8 cellular contexts compared by ENCODE assay signal in genomic region chr16:57736419-57737281, GRCh38. TPM values are rescaled to one million over a fixed set of nuclear protein-coding genes. Genes with fewer than 3 reads are reported as not detected.
A peak's percentile ranks its signal among the peaks of the same experiment; 100 is the strongest.
DNase-seq lines count a peak whose midpoint lies in the region; ATAC-seq, FAIRE-seq and TF ChIP-seq lines count a peak whose summit lies in the region.

No MANE protein-coding gene starts in this region.

- no peaks in the 10 kb centered on the region for H3K36me3 ChIP-seq in CD8-positive, alpha-beta T cell (ENCODE audit: insufficient read depth, low read length)

- peaks cover 30% of the 10 kb centered on the region for H3K4me1 Mint-ChIP-seq in CD8-positive, alpha-beta T cell (ENCODE audit: low read depth)

- no peak for TF ChIP-seq CTCF in CD8-positive, alpha-beta T cell (IDR thresholded peaks at IDR 0.05)

- POLR2A ChIA-PET in CD8-positive, alpha-beta T cell (lab: Charles Lee): interaction anchor here (0.9 to 1.9 kb wide), 7 partner anchors 12 to 274 kb away, joined by 3 to 7 read pairs (median 4); partner anchors contain the start of genes POLR2C and ZNF319

- peaks cover 15% of the 10 kb centered on the region for H3K36me3 Mint-ChIP-seq in CD8-positive, alpha-beta T cell

- peak in 5 of 7 experiments; percentile 34 to 65 (median 54) for DNase-seq in CD8-positive, alpha-beta T cell
- peak; percentile 42 for DNase-seq in HTR-8/SVneo (ENCODE audit: insufficient read length, low spot score)
- DNase-seq in SHP77 treated with DMSO at 0.1 percent for 48 hours (lab: John Stamatoyannopoulos, UW): peak; percentile 48
- DNase-seq in amygdala (lab: John Stamatoyannopoulos, UW): peak in 31 of 56 donors; percentile 10 to 63 (median 31)
- peak; percentile 81 for DNase-seq in hepatic stellate cell (ENCODE audit: low spot score)
- DNase-seq in pulmonary artery endothelial cell (ENCODE audit: low read depth, low spot score): peak; percentile 36
- no peak for DNase-seq in middle frontal gyrus (ENCODE audit: extremely low spot score, low spot score)

- no peaks in the 10 kb centered on the region for H3K27me3 ChIP-seq in CD8-positive, alpha-beta T cell (ENCODE audit: insufficient read depth, low read length)

- intact Hi-C loops in CD8-positive, alpha-beta T cell (cut with DNase I, micrococcal nuclease): loop anchor here (5.0 to 10.0 kb wide), 11 partner anchors 76 to 1312 kb away; partner anchors contain the start of genes AMFR (in 1 of the 2), CCDC102A (in 1 of the 2), CFAP20 (in 1 of the 2) and CSNK2A2 (in 1 of the 2)

- H3K9me3 Mint-ChIP-seq in CD8-positive, alpha-beta T cell: peaks cover 9% of the 10 kb centered on the region

- H3K9me3 ChIP-seq in CD8-positive, alpha-beta T cell (ENCODE audit: low read length): peaks cover 4% of the 10 kb centered on the region

- CTCF ChIA-PET in CD8-positive, alpha-beta T cell (lab: Charles Lee): interaction anchor here (0.5 to 3.3 kb wide), 8 partner anchors 20 to 551 kb away, joined by 3 to 17 read pairs (median 4); partner anchors contain the start of genes PSME3IP1 and RSPRY1

- peak; percentile 57 for FAIRE-seq in HTR-8/SVneo (lab: Jason Lieb, UNC)

- peak overlapping the region; percentile 97 for H3K27ac Mint-ChIP-seq in CD8-positive, alpha-beta T cell

- H3K27me3 Mint-ChIP-seq in CD8-positive, alpha-beta T cell (ENCODE audit: low read depth): no peaks in the 10 kb centered on the region

- H3K4me1 ChIP-seq in CD8-positive, alpha-beta T cell (ENCODE audit: insufficient read depth, low read length): peaks cover 21% of the 10 kb centered on the region

- ATAC-seq in CD8-positive, alpha-beta T cell: no peak
- no peak for ATAC-seq in HG02678 (IDR thresholded peaks at IDR 0.05; ENCODE audit: unreplicated experiment)

- peak overlapping the region; percentile 84 for H3K4me3 ChIP-seq in CD8-positive, alpha-beta T cell (ENCODE audit: low read depth, low read length)

- H3K27ac ChIP-seq in CD8-positive, alpha-beta T cell (ENCODE audit: low read depth, low read length): peak overlapping the region; percentile 72

- peak overlapping the region; percentile 94 for H3K4me3 Mint-ChIP-seq in CD8-positive, alpha-beta T cell

RNA-seq across cellular contexts. Expression of gene KATNB1, which starts 1.1 kb away (rescaled TPM):
- 10 to 100 TPM; 15.0 to 17.5 TPM for total RNA-seq in CD8-positive, alpha-beta T cell
- 25.4 and 40.2 TPM in 2 replicates for total RNA-seq in pulmonary artery endothelial cell

RNA-seq across cellular contexts. Expression of gene DRC7, which starts 42.0 kb away (rescaled TPM):
- not detected for total RNA-seq in CD8-positive, alpha-beta T cell
- 0.13 and 0.21 TPM in 2 replicates for total RNA-seq in pulmonary artery endothelial cell
